Comparison of ENCODE assay signal across 15 cellular contexts in genomic region chr4:184262901-184263300, GRCh38. TPM values are rescaled to one million over a fixed set of nuclear protein-coding genes. Genes with fewer than 3 reads are reported as not detected.
DNase-seq lines count a peak whose midpoint lies in the region; ATAC-seq, FAIRE-seq and TF ChIP-seq lines count a peak whose summit lies in the region.
"Had no signal": no experiment of that assay in that cellular context is flagged by ENCODE, and none has a peak within 500 bp of the region (broad histone marks: within the 10 kb centered on the region; RNA-seq: fewer than 3 reads in every experiment).

No MANE protein-coding gene starts in this region.

- DNase-seq in activated CD8-positive, alpha-beta memory T cell treated with anti-CD3 and anti-CD28 coated beads, Interleukin-2, amount 50 U/mL, for 48 hours: peak; percentile 50
- no peak for DNase-seq in activated CD8-positive, alpha-beta memory T cell treated with anti-CD3 and anti-CD28 coated beads, Interleukin-2, amount 10 ng/mL, durations not matched to agents 7 days and 5 days
- peak; percentile 67 for DNase-seq in bronchial epithelial cell (ENCODE audit: low read depth)
- peak; percentile 37 for DNase-seq in skeletal muscle cell (ENCODE audit: low read depth)
- no peak for DNase-seq in HTR-8/SVneo (ENCODE audit: insufficient read length, low spot score)
- DNase-seq in NCI-H526 treated with DMSO at 0.1 percent for 48 hours (lab: John Stamatoyannopoulos, UW): no peak
- DNase-seq: activated T-cell treated with anti-CD3 and anti-CD28 coated beads, Interleukin-2, amount 50 U/mL, for 48 hours; NCI-H2227 treated with DMSO at 0.1 percent for 48 hours; occipital lobe had no signal

- H3K9me2 ChIP-seq in Loucy (replicated peaks; ENCODE audit: low read depth, low read length): no peaks in the 10 kb centered on the region

- H3K36me3 ChIP-seq in Loucy (ENCODE audit: insufficient read depth, low read length): no peaks in the 10 kb centered on the region
- no peaks in the 10 kb centered on the region for H3K36me3 ChIP-seq in bronchial epithelial cell (ENCODE audit: control insufficient read depth, insufficient read depth, low read length)

- no peaks in the 10 kb centered on the region for H3K79me2 ChIP-seq in Loucy (ENCODE audit: insufficient read depth, low read length)

- no peak overlapping the region for H3K4me3 Mint-ChIP-seq in activated CD8-positive, alpha-beta memory T cell treated with anti-CD3 and anti-CD28 coated beads, Interleukin-2, amount 10 ng/mL, durations not matched to agents 7 days and 5 days
- H3K4me3 Mint-ChIP-seq: WTC11 had no signal

- no peak overlapping the region for H3K27ac Mint-ChIP-seq in activated CD8-positive, alpha-beta memory T cell treated with anti-CD3 and anti-CD28 coated beads, Interleukin-2, amount 10 ng/mL, durations not matched to agents 7 days and 5 days
- H3K27ac Mint-ChIP-seq: WTC11 had no signal

- no peaks in the 10 kb centered on the region for H3K9me3 Mint-ChIP-seq in activated CD8-positive, alpha-beta memory T cell treated with anti-CD3 and anti-CD28 coated beads, Interleukin-2, amount 10 ng/mL, durations not matched to agents 7 days and 5 days (ENCODE audit: low read depth)

- no peaks in the 10 kb centered on the region for H3K36me3 Mint-ChIP-seq in activated CD8-positive, alpha-beta memory T cell treated with anti-CD3 and anti-CD28 coated beads, Interleukin-2, amount 10 ng/mL, durations not matched to agents 7 days and 5 days
- H3K36me3 Mint-ChIP-seq: WTC11 had no signal

- no peaks in the 10 kb centered on the region for H3K9me3 ChIP-seq in Loucy (ENCODE audit: insufficient read depth, low read depth, low read length)

- H2AFZ ChIP-seq in Loucy (ENCODE audit: low read length): peak overlapping the region; percentile 68; the same call in 1 of the 2 replicates

- H3F3A ChIP-seq in Loucy (ENCODE audit: low read depth): no peaks in the 10 kb centered on the region

- no peaks in the 10 kb centered on the region for H3K27me3 ChIP-seq in Loucy (ENCODE audit: insufficient read depth, low read length, poor library complexity, severe bottlenecking)
- no peaks in the 10 kb centered on the region for H3K27me3 ChIP-seq in bronchial epithelial cell (ENCODE audit: control insufficient read depth, insufficient read depth, low read length)

- no peak for FAIRE-seq in bronchial epithelial cell (lab: Jason Lieb, UNC)
- FAIRE-seq in HTR-8/SVneo (lab: Jason Lieb, UNC): no peak
- FAIRE-seq: astrocyte, D721Med, keratinocyte had no signal

- peaks cover 15% of the 10 kb centered on the region for H3K4me1 ChIP-seq in Loucy (ENCODE audit: insufficient read depth, low read length, poor library complexity, severe bottlenecking)

- no peak overlapping the region for H3K4me2 ChIP-seq in Loucy (ENCODE audit: low read depth, low read length, poor library complexity, severe bottlenecking)

- TF ChIP-seq CTCF in Loucy (conservative IDR thresholded peaks at IDR 0.05; ENCODE audit: low read length) (no peak), bronchial epithelial cell (IDR thresholded peaks at IDR 0.05; ENCODE audit: insufficient read depth, low read length, severe bottlenecking) (no peak)

- no peak overlapping the region for H3K4me3 ChIP-seq in Loucy (ENCODE audit: low read length, poor library complexity, severe bottlenecking)
- H3K4me3 ChIP-seq in bronchial epithelial cell (ENCODE audit: low read depth, low read length): no peak overlapping the region
- no peak overlapping the region for H3K4me3 ChIP-seq in skeletal muscle cell (ENCODE audit: low read depth, low read length)

- H3K9ac ChIP-seq in Loucy (ENCODE audit: low read depth, low read length, poor library complexity, severe bottlenecking): no peak overlapping the region

- ATAC-seq in activated CD8-positive, alpha-beta memory T cell treated with anti-CD3 and anti-CD28 coated beads, Interleukin-2, amount 10 ng/mL, durations not matched to agents 7 days and 5 days: no peak
- no peak for ATAC-seq in HG02840 (IDR thresholded peaks at IDR 0.05; ENCODE audit: low FRiP score, unreplicated experiment)

- H3K4me1 Mint-ChIP-seq in activated CD8-positive, alpha-beta memory T cell treated with anti-CD3 and anti-CD28 coated beads, Interleukin-2, amount 10 ng/mL, durations not matched to agents 7 days and 5 days: peaks cover 44% of the 10 kb centered on the region

- peaks cover 4% of the 10 kb centered on the region for H3K27me3 Mint-ChIP-seq in activated CD8-positive, alpha-beta memory T cell treated with anti-CD3 and anti-CD28 coated beads, Interleukin-2, amount 10 ng/mL, durations not matched to agents 7 days and 5 days

- CTCF ChIA-PET in activated CD8-positive, alpha-beta memory T cell treated with anti-CD3 and anti-CD28 coated beads, Interleukin-2, amount 10 ng/mL, durations not matched to agents 7 days and 5 days (lab: Charles Lee): interaction anchor here (1.1 to 12.3 kb wide), 17 partner anchors 10 to 597 kb away, joined by 3 to 153 read pairs (median 17); partner anchors contain the start of gene CENPU

- no peaks in the 10 kb centered on the region for H4K20me1 ChIP-seq in Loucy (ENCODE audit: insufficient read depth, low read length, poor library complexity, severe bottlenecking)

RNA-seq across cellular contexts. Expression of gene ENPP6, which starts 45.2 kb away (rescaled TPM):
- 1 to 10 TPM; 6.2 to 6.9 TPM for total RNA-seq in activated CD8-positive, alpha-beta memory T cell treated with anti-CD3 and anti-CD28 coated beads, Interleukin-2, amount 10 ng/mL, durations not matched to agents 7 days and 5 days
- total RNA-seq in bronchial epithelial cell: not detected in 2 replicates

Comparison
In these comparisons a context has a peak if more than half of its experiments do, and no peak if none do; other contexts are left out.
1. DNase-seq: peak in activated CD8-positive, alpha-beta memory T cell treated with anti-CD3 and anti-CD28 coated beads, Interleukin-2, amount 50 U/mL, for 48 hours (single experiment), bronchial epithelial cell (single experiment) and skeletal muscle cell (single experiment); none in activated CD8-positive, alpha-beta memory T cell treated with anti-CD3 and anti-CD28 coated beads, Interleukin-2, amount 10 ng/mL, durations not matched to agents 7 days and 5 days (single experiment), HTR-8/SVneo (single experiment) and NCI-H526 treated with DMSO at 0.1 percent for 48 hours (single experiment).